Comparison of ENCODE assay signal across 23 cellular contexts in the genomic region with DNA sequence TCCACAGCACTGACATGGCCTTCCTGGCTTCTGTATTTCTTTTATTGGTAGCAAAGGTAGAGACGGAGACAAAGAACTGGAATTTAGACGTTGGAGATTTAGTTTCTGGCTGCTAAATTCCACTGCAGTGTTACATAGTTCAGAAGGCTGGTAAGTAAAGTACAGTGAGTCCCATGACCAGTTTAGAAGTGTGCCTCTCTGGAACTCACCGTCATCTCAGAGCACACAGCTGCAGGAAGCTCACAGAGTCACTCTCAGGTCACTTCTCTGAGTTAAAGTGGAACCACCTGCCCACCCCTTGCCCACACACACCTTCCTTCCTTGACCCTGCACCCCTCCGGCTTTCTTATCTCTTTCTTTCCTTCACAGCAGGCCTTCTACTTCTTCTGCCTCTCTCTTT.
"Had no signal": no experiment of that assay in that cellular context is flagged by ENCODE, and none has a peak within 500 bp of the region (broad histone marks: within the 10 kb centered on the region; RNA-seq: fewer than 3 reads in every experiment).

No MANE protein-coding gene starts in this region.

- H3K36me3 ChIP-seq: MG63, SJSA1 had no signal

- H3K27me3 ChIP-seq: MG63, SJSA1 had no signal

- H3K27ac ChIP-seq: HL-60, RWPE1, SJSA1, SK-N-MC had no signal

- FAIRE-seq: HTR-8/SVneo, RCC 7860 had no signal

- H3K9me3 ChIP-seq: SJSA1 had no signal

- H3K4me3 ChIP-seq: MG63, SJSA1, SK-N-MC had no signal

- DNase-seq: Karpas-422, KBM-7, MG63, NCI-H1092, NCI-H1105 treated with DMSO at 0.1 percent for 48 hours, NCI-H1417 treated with DMSO at 0.1 percent for 48 hours, NCI-H146, NCI-H1694 treated with DMSO at 0.1 percent for 48 hours, NCI-H1930, NCI-H2081, NCI-H2107, NCI-H2227 treated with DMSO at 0.1 percent for 48 hours, NCI-H524, NCI-H526 treated with DMSO at 0.1 percent for 48 hours, NCI-H748 treated with DMSO at 0.1 percent for 48 hours, SIG-M5 had no signal

- H3K4me1 Mint-ChIP-seq: IgD-negative memory B cell had no signal

- H3K27ac Mint-ChIP-seq: IgD-negative memory B cell had no signal

- H3K4me3 Mint-ChIP-seq: IgD-negative memory B cell had no signal

- H3K4me1 ChIP-seq: SJSA1 had no signal
